12 cellular contexts compared by ENCODE assay signal in the genomic region with DNA sequence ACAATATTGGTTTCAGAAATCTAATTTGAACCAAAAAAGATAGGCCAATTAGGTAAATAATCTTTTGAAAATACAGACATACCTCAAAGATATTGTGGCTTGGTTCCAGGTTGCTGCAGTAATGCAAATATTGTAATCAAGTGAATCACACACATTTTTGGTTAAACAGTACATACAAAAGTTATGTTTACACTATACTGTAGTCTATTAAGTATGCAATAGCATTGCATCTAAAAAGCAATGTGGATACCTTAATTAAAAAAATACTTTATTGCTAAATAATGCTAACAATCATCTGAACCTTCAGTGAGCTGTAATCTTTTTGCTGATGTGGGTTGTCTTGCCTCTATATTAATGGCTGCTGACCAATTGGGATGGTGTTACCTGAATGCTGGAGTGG.
"Had no signal": no experiment of that assay in that cellular context is flagged by ENCODE, and none has a peak within 500 bp of the region (broad histone marks: within the 10 kb centered on the region; RNA-seq: fewer than 3 reads in every experiment).

No MANE protein-coding gene starts in this region.

- H3K4me3 ChIP-seq: esophagus muscularis mucosa, ovary, sigmoid colon had no signal

- H3K27ac ChIP-seq: esophagus muscularis mucosa, ovary, sigmoid colon had no signal

- H3K27me3 Mint-ChIP-seq: naive B cell had no signal

- FAIRE-seq: frontal cortex had no signal

- H3K27me3 ChIP-seq: esophagus muscularis mucosa, ovary, sigmoid colon had no signal

- H3K4me3 Mint-ChIP-seq: activated naive CD8-positive, alpha-beta T cell; naive B cell had no signal

- H3K27ac Mint-ChIP-seq: activated naive CD8-positive, alpha-beta T cell had no signal

- H3K36me3 ChIP-seq: esophagus muscularis mucosa, ovary, sigmoid colon had no signal

- H3K4me1 ChIP-seq: esophagus muscularis mucosa had no signal

- H3K9me3 ChIP-seq: esophagus muscularis mucosa, ovary, sigmoid colon had no signal

- ATAC-seq: left lobe of liver had no signal

- H3K36me3 Mint-ChIP-seq: activated naive CD8-positive, alpha-beta T cell had no signal

- DNase-seq: activated CD4-positive, alpha-beta T cell treated with anti-CD3 and anti-CD28 coated beads, Interleukin-2, amount 50 U/mL, for 1 hour; activated CD8-positive, alpha-beta memory T cell treated with anti-CD3 and anti-CD28 coated beads for 24 hours; activated gamma-delta T cell treated with Interleukin-2 at 50 U/mL for 16 hours; head of caudate nucleus; naive B cell; ovary; sigmoid colon; stimulated activated CD4-positive, alpha-beta T cell treated with anti-CD3 and anti-CD28 coated beads, Interleukin-1b, Interleukin-23, amount 100 ng/mL, for 48 hours had no signal
